In genomic region chr5:96962540-96962991, GRCh38 we compare ENCODE assay signal across 9 cellular contexts. TPM values are rescaled to one million over a fixed set of nuclear protein-coding genes. Genes with fewer than 3 reads are reported as not detected.
DNase-seq lines count a peak whose midpoint lies in the region; ATAC-seq, FAIRE-seq and TF ChIP-seq lines count a peak whose summit lies in the region.
"Had no signal": no experiment of that assay in that cellular context is flagged by ENCODE, and none has a peak within 500 bp of the region (broad histone marks: within the 10 kb centered on the region; RNA-seq: fewer than 3 reads in every experiment).

No MANE protein-coding gene starts in this region.

- no peak for TF ChIP-seq CTCF in Panc1 (IDR thresholded peaks at IDR 0.05)

- 0 out of 2 replicates have a peak overlapping the region, but pooled peaks have one; percentile 14 for H3K27ac ChIP-seq in Panc1 (ENCODE audit: low read length)

- CTCF ChIA-PET in Panc1 (lab: Charles Lee) = no interaction called here

- POLR2A ChIA-PET in Panc1 (lab: Charles Lee) = no interaction called here

- TF ChIP-seq POLR2A in H54 (IDR thresholded peaks at IDR 0.05; ENCODE audit: low read depth, low read length) (no peak), erythroblast (IDR thresholded peaks at IDR 0.05; ENCODE audit: low read length) (no peak)

- H3K36me3 ChIP-seq in Panc1 (ENCODE audit: control insufficient read depth, insufficient read depth, low read length) (no peaks in the 10 kb centered on the region), skeletal muscle satellite cell (ENCODE audit: insufficient read depth, low read length) (no peaks in the 10 kb centered on the region), H7 (replicated peaks; ENCODE audit: control insufficient read depth, insufficient read depth, low read length) (no peaks in the 10 kb centered on the region)

- ATAC-seq in Panc1 (no peak), GM21526 (IDR thresholded peaks at IDR 0.05; ENCODE audit: low FRiP score, unreplicated experiment) (no peak)

- H3K9me3 ChIP-seq in Panc1 (ENCODE audit: control insufficient read depth, insufficient read depth, low read depth, low read length) = no peaks in the 10 kb centered on the region
- no peaks in the 10 kb centered on the region for H3K9me3 ChIP-seq in skeletal muscle satellite cell (replicated peaks; ENCODE audit: low read length)

- FAIRE-seq in H54 (lab: Jason Lieb, UNC) = peak; percentile 33

- H3K4me1 ChIP-seq in Panc1 (ENCODE audit: control insufficient read depth, insufficient read depth, low read length) (peaks cover 3% of the 10 kb centered on the region; the same call in 1 of the 2 replicates), skeletal muscle satellite cell (ENCODE audit: control insufficient read depth, insufficient read depth, low read length) (peaks cover 12% of the 10 kb centered on the region)

- H3K9ac ChIP-seq in skeletal muscle satellite cell (ENCODE audit: low read depth, low read length) = no peak overlapping the region

- DNase-seq in H54 (ENCODE audit: insufficient read length, low spot score) (no peak), Panc1 (ENCODE audit: low read depth, low spot score) (no peak), erythroblast (lab: John Stamatoyannopoulos, UW) (peak; percentile 48 to 72), NCI-H1092 treated with DMSO at 0.1 percent for 48 hours (lab: John Stamatoyannopoulos, UW) (no peak), NCI-H2107 (lab: John Stamatoyannopoulos, UW) (no peak), H7 (no peak)
- DNase-seq: occipital lobe had no signal

- in situ Hi-C loops in Panc1 (cut with HindIII; ENCODE audit: low pct_unique_long_range_greater_than_20kb, low sequenced_read_pairs) = no loop called here

- no peak overlapping the region for H3K4me3 ChIP-seq in Panc1 (ENCODE audit: low read depth in 2 of 2, low read length in 2 of 2)
- no peak overlapping the region for H3K4me3 ChIP-seq in skeletal muscle satellite cell (ENCODE audit: low read length)
- no peak overlapping the region for H3K4me3 ChIP-seq in H7 (ENCODE audit: insufficient read depth, low read depth, low read length)

- H3K4me2 ChIP-seq in skeletal muscle satellite cell (ENCODE audit: low read length) = peak overlapping the region; percentile 16

- H3K27me3 ChIP-seq in Panc1 (ENCODE audit: control insufficient read depth, insufficient read depth, low read length) = no peaks in the 10 kb centered on the region
- no peaks in the 10 kb centered on the region for H3K27me3 ChIP-seq in skeletal muscle satellite cell (ENCODE audit: control insufficient read depth, insufficient read depth, low read length)
- no peaks in the 10 kb centered on the region for H3K27me3 ChIP-seq in H7 (ENCODE audit: control insufficient read depth, insufficient read depth, low read length)

- BruUV-seq in Panc1 (replicated peaks; lab: Mats Ljungman, UMichigan) = no TSS peak

- intact Hi-C loops in Panc1 (cut with micrococcal nuclease; ENCODE audit: unreplicated experiment) = no loop called here

RNA-seq across cellular contexts. Expression of gene LNPEP, which starts 26.7 kb away (rescaled TPM):
- 46.6 TPM for total RNA-seq in Panc1 (2021; ENCODE audit: unreplicated experiment)
- polyA plus RNA-seq in Panc1 (2012; ENCODE audit: insufficient read length) = 6.6 TPM
- 28.4 and 30.7 TPM in 2 replicates for total RNA-seq in skeletal muscle satellite cell (2012; rRNA removed)
- 2.8 and 3.7 TPM in 2 replicates for total RNA-seq in H7 (2014; rRNA removed; shearing (Covaris generic))

Comparison
In these comparisons a context has a peak if more than half of its experiments do, and no peak if none do; other contexts are left out.
1. DNase-seq: peak in erythroblast (2 of 2); none in H54 (single experiment), Panc1 (single experiment), NCI-H1092 treated with DMSO at 0.1 percent for 48 hours (single experiment), NCI-H2107 (single experiment) and H7 (single experiment).
2. RNA of gene LNPEP, which starts 26.7 kb away (total RNA-seq): 46.6 TPM in Panc1 (single experiment); 2.8 to 3.7 TPM in H7; every median in the first group is over 10 times any median in the second.